Comparison of ENCODE assay signal across 15 cellular contexts in the genomic region with DNA sequence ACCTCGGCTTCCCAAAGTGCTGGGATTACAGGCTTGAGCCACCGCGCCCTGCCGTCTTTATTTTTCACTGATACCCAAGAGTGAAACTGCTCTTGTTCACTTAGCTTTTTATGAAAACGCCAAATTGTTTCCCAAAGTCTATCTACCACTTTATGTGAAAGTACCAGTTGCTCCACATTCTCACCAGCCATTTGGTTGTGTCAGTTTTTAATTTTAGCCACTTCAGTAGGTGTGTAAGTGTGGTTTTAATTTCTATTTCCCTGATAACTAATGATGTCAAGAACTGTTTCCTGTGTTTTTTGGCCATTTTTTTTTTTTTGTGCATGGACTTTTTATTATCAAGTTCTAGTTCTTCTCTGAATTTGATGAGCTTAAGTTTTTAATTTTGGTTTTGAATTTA. TPM values are rescaled to one million over a fixed set of nuclear protein-coding genes. Genes with fewer than 3 reads are reported as not detected.
A peak's percentile ranks its signal among the peaks of the same experiment; 100 is the strongest.
DNase-seq lines count a peak whose midpoint lies in the region; ATAC-seq and TF ChIP-seq lines count a peak whose summit lies in the region.
"Had no signal": no experiment of that assay in that cellular context is flagged by ENCODE, and none has a peak within 500 bp of the region (broad histone marks: within the 10 kb centered on the region; RNA-seq: fewer than 3 reads in every experiment).

No MANE protein-coding gene starts in this region.

- H3K27ac Mint-ChIP-seq in activated naive CD4-positive, alpha-beta T cell treated with anti-CD3 and anti-CD28 coated beads, Interleukin-2, amount 10 ng/mL, durations not matched to agents 7 days and 5 days, result peak overlapping the region; percentile 11
- no peak overlapping the region for H3K27ac Mint-ChIP-seq in activated naive CD4-positive, alpha-beta T cell treated with anti-CD3 and anti-CD28 coated beads for 36 hours
- H3K27ac Mint-ChIP-seq in natural killer cell, result peak overlapping the region in 1 of 2 donors; percentile 59
- no peak overlapping the region for H3K27ac Mint-ChIP-seq in natural killer cell treated with Interleukin-12 subunit alpha and Interleukin-12 subunit beta and Interleukin-15 and Interleukin-18, amount 100 ng/mL, for 72 hours
- peak overlapping the region in 3 of 6 donors; percentile 58 to 76 (median 66) for H3K27ac Mint-ChIP-seq in immature natural killer cell

- WGBS in stomach, 5 donors, result 87 to 97% (median 96%) methylated on average over 5 of the region's 5 CpGs

- H3K36me3 ChIP-seq in stomach, result peaks cover 0 to 40% (median 27%) of the 10 kb centered on the region in 4 donors

- no peak overlapping the region for H3K27ac ChIP-seq in stomach
- H3K27ac ChIP-seq: BLaER1 had no signal

- DNase-seq in activated naive CD4-positive, alpha-beta T cell treated with anti-CD3 and anti-CD28 coated beads, Interleukin-2, amount 10 ng/mL, durations not matched to agents 7 days and 5 days, result no peak
- DNase-seq in activated naive CD4-positive, alpha-beta T cell treated with anti-CD3 and anti-CD28 coated beads for 36 hours, result no peak
- DNase-seq in natural killer cell (no peak), immature natural killer cell (peak in 2 of 3 donors; percentile 9 to 10), stomach (no peak)
- no peak for DNase-seq in natural killer cell treated with Interleukin-12 subunit alpha and Interleukin-12 subunit beta and Interleukin-15 and Interleukin-18, amount 100 ng/mL, for 72 hours (ENCODE audit: low spot score)
- DNase-seq: 8988T; AML-193; Caco-2; CD8-positive, alpha-beta memory T cell; DND-41; GDM1 had no signal

- no peaks in the 10 kb centered on the region for H3K27me3 Mint-ChIP-seq in activated naive CD4-positive, alpha-beta T cell treated with anti-CD3 and anti-CD28 coated beads, Interleukin-2, amount 10 ng/mL, durations not matched to agents 7 days and 5 days
- H3K27me3 Mint-ChIP-seq in activated naive CD4-positive, alpha-beta T cell treated with anti-CD3 and anti-CD28 coated beads for 36 hours (ENCODE audit: low read depth), result no peaks in the 10 kb centered on the region
- H3K27me3 Mint-ChIP-seq in natural killer cell (ENCODE audit: low read depth in 2 of 2), result no peaks in the 10 kb centered on the region
- H3K27me3 Mint-ChIP-seq in natural killer cell treated with Interleukin-12 subunit alpha and Interleukin-12 subunit beta and Interleukin-15 and Interleukin-18, amount 100 ng/mL, for 72 hours, result no peaks in the 10 kb centered on the region
- no peaks in the 10 kb centered on the region for H3K27me3 Mint-ChIP-seq in immature natural killer cell (ENCODE audit: low read depth in 3 of 3)
- H3K27me3 Mint-ChIP-seq: CD8-positive, alpha-beta memory T cell had no signal

- no peak for TF ChIP-seq POLR2A in stomach (IDR thresholded peaks at IDR 0.05)

- H3K4me1 Mint-ChIP-seq in activated naive CD4-positive, alpha-beta T cell treated with anti-CD3 and anti-CD28 coated beads, Interleukin-2, amount 10 ng/mL, durations not matched to agents 7 days and 5 days, result peaks cover 27% of the 10 kb centered on the region
- peaks cover 48% of the 10 kb centered on the region for H3K4me1 Mint-ChIP-seq in activated naive CD4-positive, alpha-beta T cell treated with anti-CD3 and anti-CD28 coated beads for 36 hours (ENCODE audit: low read depth)
- H3K4me1 Mint-ChIP-seq in natural killer cell (peaks cover 49 to 51% of the 10 kb centered on the region in 2 donors), immature natural killer cell (peaks cover 58 to 86% of the 10 kb centered on the region in 2 donors)
- H3K4me1 Mint-ChIP-seq in natural killer cell treated with Interleukin-12 subunit alpha and Interleukin-12 subunit beta and Interleukin-15 and Interleukin-18, amount 100 ng/mL, for 72 hours (ENCODE audit: low read depth in 2 of 2), result peaks cover 36 to 40% of the 10 kb centered on the region in 2 donors

- H3K27me3 ChIP-seq in stomach, result no peaks in the 10 kb centered on the region
- H3K27me3 ChIP-seq: BLaER1 had no signal

- peaks cover 47% of the 10 kb centered on the region for H3K36me3 Mint-ChIP-seq in activated naive CD4-positive, alpha-beta T cell treated with anti-CD3 and anti-CD28 coated beads, Interleukin-2, amount 10 ng/mL, durations not matched to agents 7 days and 5 days
- H3K36me3 Mint-ChIP-seq in activated naive CD4-positive, alpha-beta T cell treated with anti-CD3 and anti-CD28 coated beads for 36 hours (ENCODE audit: low read depth), result peaks cover 42% of the 10 kb centered on the region
- H3K36me3 Mint-ChIP-seq in natural killer cell (peaks cover 14% of the 10 kb centered on the region), immature natural killer cell (peaks cover 13 to 17% (median 15%) of the 10 kb centered on the region in 3 donors)
- peaks cover 16% of the 10 kb centered on the region for H3K36me3 Mint-ChIP-seq in natural killer cell treated with Interleukin-12 subunit alpha and Interleukin-12 subunit beta and Interleukin-15 and Interleukin-18, amount 100 ng/mL, for 72 hours

- intact Hi-C loops in activated naive CD4-positive, alpha-beta T cell treated with anti-CD3 and anti-CD28 coated beads for 36 hours (cut with micrococcal nuclease), result no loop called here
- intact Hi-C loops in natural killer cell (cut with micrococcal nuclease), result no loop called here
- intact Hi-C loops in stomach (cut with DNase I; ENCODE audit: low total_unique reads), result no loop called here

- peaks cover 0 to 29% (median 6%) of the 10 kb centered on the region in 4 donors for H3K4me1 ChIP-seq in stomach
- H3K4me1 ChIP-seq: BLaER1, Caco-2 had no signal

- TF ChIP-seq EP300 in stomach (IDR thresholded peaks at IDR 0.05), result no peak

- peak in 2 of 3 donors; percentile 49 to 77 for ATAC-seq in natural killer cell
- ATAC-seq in natural killer cell treated with Interleukin-12 subunit alpha and Interleukin-12 subunit beta and Interleukin-15 and Interleukin-18, amount 100 ng/mL, for 72 hours, result no peak
- ATAC-seq in GM18517 (IDR thresholded peaks at IDR 0.05; ENCODE audit: unreplicated experiment), result no peak

- no peak overlapping the region for H3K4me3 Mint-ChIP-seq in activated naive CD4-positive, alpha-beta T cell treated with anti-CD3 and anti-CD28 coated beads, Interleukin-2, amount 10 ng/mL, durations not matched to agents 7 days and 5 days
- H3K4me3 Mint-ChIP-seq in activated naive CD4-positive, alpha-beta T cell treated with anti-CD3 and anti-CD28 coated beads for 36 hours, result no peak overlapping the region
- H3K4me3 Mint-ChIP-seq in natural killer cell (peak overlapping the region; percentile 21), immature natural killer cell (peak overlapping the region in 2 of 5 donors; percentile 21 to 31)
- H3K4me3 Mint-ChIP-seq in natural killer cell treated with Interleukin-12 subunit alpha and Interleukin-12 subunit beta and Interleukin-15 and Interleukin-18, amount 100 ng/mL, for 72 hours, result no peak overlapping the region
- H3K4me3 Mint-ChIP-seq: CD8-positive, alpha-beta memory T cell had no signal

- CTCF ChIA-PET in activated naive CD4-positive, alpha-beta T cell treated with anti-CD3 and anti-CD28 coated beads, Interleukin-2, amount 10 ng/mL, durations not matched to agents 7 days and 5 days (lab: Charles Lee), result interaction anchor here (1.3 kb wide), 1 partner anchor 19 kb away, joined by 3 read pairs; no protein-coding TSS in a partner anchor
- CTCF ChIA-PET in activated naive CD4-positive, alpha-beta T cell treated with anti-CD3 and anti-CD28 coated beads for 36 hours (lab: Charles Lee), result interaction anchor here (0.6 to 0.7 kb wide), 2 partner anchors 11 to 157 kb away, joined by 3 to 6 read pairs; no protein-coding TSS in a partner anchor

- no peak overlapping the region for H3K4me3 ChIP-seq in stomach
- H3K4me3 ChIP-seq: BLaER1, HAP-1 had no signal

- no peaks in the 10 kb centered on the region for H3K9me3 Mint-ChIP-seq in activated naive CD4-positive, alpha-beta T cell treated with anti-CD3 and anti-CD28 coated beads, Interleukin-2, amount 10 ng/mL, durations not matched to agents 7 days and 5 days
- H3K9me3 Mint-ChIP-seq in activated naive CD4-positive, alpha-beta T cell treated with anti-CD3 and anti-CD28 coated beads for 36 hours, result no peaks in the 10 kb centered on the region
- no peaks in the 10 kb centered on the region for H3K9me3 Mint-ChIP-seq in natural killer cell
- no peaks in the 10 kb centered on the region for H3K9me3 Mint-ChIP-seq in natural killer cell treated with Interleukin-12 subunit alpha and Interleukin-12 subunit beta and Interleukin-15 and Interleukin-18, amount 100 ng/mL, for 72 hours
- no peaks in the 10 kb centered on the region for H3K9me3 Mint-ChIP-seq in immature natural killer cell
- H3K9me3 Mint-ChIP-seq: CD8-positive, alpha-beta memory T cell had no signal

- H3K9me3 ChIP-seq in stomach, result no peaks in the 10 kb centered on the region
- H3K9me3 ChIP-seq: Caco-2, HAP-1 had no signal

- no peak for TF ChIP-seq CTCF in natural killer cell (IDR thresholded peaks at IDR 0.05)
- TF ChIP-seq CTCF in stomach (IDR thresholded peaks at IDR 0.05), result no peak

RNA-seq across cellular contexts. Expression of a gene that starts 17.1 kb away (rescaled TPM):
- total RNA-seq in activated naive CD4-positive, alpha-beta T cell treated with anti-CD3 and anti-CD28 coated beads for 36 hours, result 100 to 1,000 TPM; 221 to 224 TPM
- total RNA-seq in natural killer cell (100 to 1,000 TPM; 103 to 118 (median 104) TPM), stomach (100 to 1,000 TPM in 2 of 5 donors, 10 to 100 TPM in 3; 29.2 to 175 (median 46.0) TPM)
- 100 to 1,000 TPM; 140 to 161 TPM for total RNA-seq in natural killer cell treated with Interleukin-12 subunit alpha and Interleukin-12 subunit beta and Interleukin-15 and Interleukin-18, amount 100 ng/mL, for 72 hours
- polyA plus RNA-seq in immature natural killer cell (10 to 100 TPM; 38.9 to 70.2 (median 45.4) TPM), stomach (10 to 100 TPM; 11.6 to 16.6 (median 16.1) TPM)

Comparison
In these comparisons a context has a peak if more than half of its experiments do, and no peak if none do; other contexts are left out.
1. ATAC-seq: peak in natural killer cell (2 of 3); none in natural killer cell treated with Interleukin-12 subunit alpha and Interleukin-12 subunit beta and Interleukin-15 and Interleukin-18, amount 100 ng/mL, for 72 hours (0 of 2) and GM18517 (single experiment).
2. DNase-seq: peak in immature natural killer cell (2 of 3); none in activated naive CD4-positive, alpha-beta T cell treated with anti-CD3 and anti-CD28 coated beads, Interleukin-2, amount 10 ng/mL, durations not matched to agents 7 days and 5 days (single experiment), activated naive CD4-positive, alpha-beta T cell treated with anti-CD3 and anti-CD28 coated beads for 36 hours (single experiment), natural killer cell (single experiment), natural killer cell treated with Interleukin-12 subunit alpha and Interleukin-12 subunit beta and Interleukin-15 and Interleukin-18, amount 100 ng/mL, for 72 hours (single experiment) and stomach (single experiment).